In genomic region chr1:58870298-58870676, GRCh38 we compare ENCODE assay signal across 1 cellular context.
A peak's percentile ranks its signal among the peaks of the same experiment; 100 is the strongest.
TF ChIP-seq lines count a peak whose summit lies in the region.

No MANE protein-coding gene starts in this region.

TF ChIP-seq in HEK293, 187 proteins besides CTCF, POLR2A, EP300 and RAD21 (continued from another document):
- peak; percentile 24; the same call in 1 of the 2 replicates for TF ChIP-seq ZBTB44 (tag by site-specific recombination; IDR thresholded peaks at IDR 0.05)
- TF ChIP-seq BCL6B (tag by site-specific recombination; IDR thresholded peaks at IDR 0.05), result no peak
- TF ChIP-seq ZNF654 (tag by site-specific recombination; IDR thresholded peaks at IDR 0.05; ENCODE audit: low read depth), result no peak
- no peak for TF ChIP-seq ZNF513 (tag by site-specific recombination; IDR thresholded peaks at IDR 0.05)
- no peak for TF ChIP-seq ZNF394 (tag by site-specific recombination; IDR thresholded peaks at IDR 0.05; ENCODE audit: borderline replicate concordance)
- TF ChIP-seq ZNF747 (tag by site-specific recombination; IDR thresholded peaks at IDR 0.05), result no peak
- no peak for TF ChIP-seq ZNF280D (tag by site-specific recombination; IDR thresholded peaks at IDR 0.05)
- TF ChIP-seq ZNF350 (tag by site-specific recombination; IDR thresholded peaks at IDR 0.05), result no peak
- TF ChIP-seq ZNF610 (tag by site-specific recombination; IDR thresholded peaks at IDR 0.05; ENCODE audit: borderline replicate concordance), result no peak
- no peak for TF ChIP-seq ZNF785 (tag by site-specific recombination; IDR thresholded peaks at IDR 0.05)
- no peak for TF ChIP-seq PRDM2 (tag by site-specific recombination; IDR thresholded peaks at IDR 0.05; ENCODE audit: borderline replicate concordance)
- no peak for TF ChIP-seq KLF9 (tag by site-specific recombination; IDR thresholded peaks at IDR 0.05; ENCODE audit: low read depth)
- TF ChIP-seq IKZF3 (tag by site-specific recombination; IDR thresholded peaks at IDR 0.05), result peak; percentile 69; the same call in 1 of the 2 replicates
- TF ChIP-seq MYNN (tag by site-specific recombination; IDR thresholded peaks at IDR 0.05; ENCODE audit: borderline replicate concordance), result no peak
- TF ChIP-seq ZBTB10 (tag by site-specific recombination; IDR thresholded peaks at IDR 0.05), result no peak
- no peak for TF ChIP-seq SP3 (tag by site-specific recombination; IDR thresholded peaks at IDR 0.05)
- TF ChIP-seq ZBTB8A (tag by site-specific recombination; IDR thresholded peaks at IDR 0.05), result peak; percentile 63; the same call in 1 of the 2 replicates
- TF ChIP-seq ZNF433 (tag by site-specific recombination; IDR thresholded peaks at IDR 0.05; ENCODE audit: low read depth), result no peak
- TF ChIP-seq SCRT1 (tag by site-specific recombination; IDR thresholded peaks at IDR 0.05; ENCODE audit: borderline replicate concordance), result peak; percentile 29; the same call in 1 of the 2 replicates
- TF ChIP-seq ZNF473 (tag by site-specific recombination; IDR thresholded peaks at IDR 0.05), result no peak
- TF ChIP-seq ZNF701 (tag by site-specific recombination; IDR thresholded peaks at IDR 0.05), result no peak
- TF ChIP-seq ZNF548 (tag by site-specific recombination; IDR thresholded peaks at IDR 0.05), result no peak
- no peak for TF ChIP-seq ZNF670 (tag by site-specific recombination; IDR thresholded peaks at IDR 0.05; ENCODE audit: low read depth)
